Comparison of ENCODE assay signal across 2 cellular contexts in the genomic region with DNA sequence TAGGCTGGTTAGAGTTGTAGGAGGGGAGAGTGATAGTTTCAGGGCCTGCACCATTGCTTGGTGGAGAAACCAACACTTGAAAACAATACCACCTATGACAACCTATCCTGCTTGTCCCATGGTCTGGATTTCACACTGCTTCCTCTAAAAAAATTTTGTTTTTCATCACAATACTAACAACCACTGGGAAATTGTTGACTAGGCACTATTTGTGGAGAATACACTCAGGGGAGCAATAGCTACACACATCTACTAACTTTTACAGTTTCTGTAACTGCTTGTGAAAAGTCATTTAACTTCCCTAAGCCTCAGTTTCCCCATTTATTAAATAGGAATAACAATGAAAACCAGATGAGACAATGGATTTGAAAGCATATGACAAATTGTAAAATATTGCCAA.
TF ChIP-seq lines count a peak whose summit lies in the region.

No MANE protein-coding gene starts in this region.

TF ChIP-seq in A549, 52 proteins besides CTCF, POLR2A, EP300 and RAD21:
- no peak for TF ChIP-seq TP53 (CRISPR knock-in tag; IDR thresholded peaks at IDR 0.05)
- no peak for TF ChIP-seq EHF (CRISPR knock-in tag; IDR thresholded peaks at IDR 0.05)
- TF ChIP-seq NPAS2 (CRISPR knock-in tag; IDR thresholded peaks at IDR 0.05; ENCODE audit: borderline replicate concordance): no peak
- no peak for TF ChIP-seq ZC3H11A (IDR thresholded peaks at IDR 0.05)
- TF ChIP-seq MAFK (IDR thresholded peaks at IDR 0.05; ENCODE audit: partially characterized antibody): peak; percentile 56

TF ChIP-seq in IMR-90, 13 proteins besides CTCF, POLR2A, EP300 and RAD21:
- TF ChIP-seq NFE2L2 (IDR thresholded peaks at IDR 0.05; ENCODE audit: low read depth, low read length) (no peak), MAFK (IDR thresholded peaks at IDR 0.05; ENCODE audit: low read depth, low read length) (peak; percentile 40)
